Comparison of ENCODE assay signal across 18 cellular contexts in genomic region chr1:76162254-76162653, GRCh38.
DNase-seq lines count a peak whose midpoint lies in the region; ATAC-seq and FAIRE-seq lines count a peak whose summit lies in the region.
"Had no signal": no experiment of that assay in that cellular context is flagged by ENCODE, and none has a peak within 500 bp of the region (broad histone marks: within the 10 kb centered on the region; RNA-seq: fewer than 3 reads in every experiment).

No MANE protein-coding gene starts in this region.

- no peak overlapping the region for H3K27ac Mint-ChIP-seq in activated T-helper 17 cell treated with anti-CD3 and anti-CD28 coated beads, Interleukin-2, amount 50 U/mL, for 72 hours
- H3K27ac Mint-ChIP-seq: CD14-positive monocyte; CD4-positive, alpha-beta memory T cell had no signal

- no peaks in the 10 kb centered on the region for H3K79me2 ChIP-seq in Karpas-422 (ENCODE audit: low read length)

- no peaks in the 10 kb centered on the region for H3K4me1 Mint-ChIP-seq in activated T-helper 17 cell treated with anti-CD3 and anti-CD28 coated beads, Interleukin-2, amount 50 U/mL, for 72 hours
- H3K4me1 Mint-ChIP-seq: CD4-positive, alpha-beta memory T cell had no signal

- H3K9me3 Mint-ChIP-seq in activated T-helper 17 cell treated with anti-CD3 and anti-CD28 coated beads, Interleukin-2, amount 50 U/mL, for 72 hours, result no peaks in the 10 kb centered on the region
- H3K9me3 Mint-ChIP-seq: CD4-positive, alpha-beta memory T cell had no signal

- H3K27me3 ChIP-seq in Karpas-422 (ENCODE audit: low read length), result no peaks in the 10 kb centered on the region
- H3K27me3 ChIP-seq: BLaER1 had no signal

- H2AFZ ChIP-seq in Karpas-422 (ENCODE audit: low read length), result no peak overlapping the region
- H2AFZ ChIP-seq: GM23248 had no signal

- ATAC-seq in activated T-helper 17 cell treated with anti-CD3 and anti-CD28 coated beads, Interleukin-2, amount 50 U/mL, for 72 hours (replicated peaks), result no peak

- H3K4me1 ChIP-seq in Karpas-422 (ENCODE audit: low read length), result peaks cover 77% of the 10 kb centered on the region
- H3K4me1 ChIP-seq: BLaER1, HAP-1 had no signal

- no peaks in the 10 kb centered on the region for H3K27me3 Mint-ChIP-seq in activated T-helper 17 cell treated with anti-CD3 and anti-CD28 coated beads, Interleukin-2, amount 50 U/mL, for 72 hours
- H3K27me3 Mint-ChIP-seq: CD4-positive, alpha-beta memory T cell had no signal

- H3K9ac ChIP-seq in Karpas-422 (ENCODE audit: low read length), result peak overlapping the region; percentile 70
- H3K9ac ChIP-seq: BLaER1, GM23248 had no signal

- no peaks in the 10 kb centered on the region for H3K36me3 ChIP-seq in Karpas-422 (ENCODE audit: insufficient read depth, low read length)
- H3K36me3 ChIP-seq: BLaER1, HAP-1 had no signal

- H3K36me3 Mint-ChIP-seq in activated T-helper 17 cell treated with anti-CD3 and anti-CD28 coated beads, Interleukin-2, amount 50 U/mL, for 72 hours (ENCODE audit: low read depth), result no peaks in the 10 kb centered on the region
- H3K36me3 Mint-ChIP-seq: CD14-positive monocyte; CD4-positive, alpha-beta memory T cell had no signal

- H3K4me3 Mint-ChIP-seq in activated T-helper 17 cell treated with anti-CD3 and anti-CD28 coated beads, Interleukin-2, amount 50 U/mL, for 72 hours, result no peak overlapping the region
- H3K4me3 Mint-ChIP-seq: CD14-positive monocyte; CD4-positive, alpha-beta memory T cell had no signal

- no peaks in the 10 kb centered on the region for H3K9me2 ChIP-seq in Karpas-422 (replicated peaks; ENCODE audit: insufficient read depth, low read length)

- no peak for FAIRE-seq in RCC 7860 (lab: Jason Lieb, UNC)
- FAIRE-seq: GM12892, GM18507 had no signal

- H3K4me3 ChIP-seq in Karpas-422 (ENCODE audit: low read length), result peak overlapping the region; percentile 29
- H3K4me3 ChIP-seq: BLaER1, GM23248, HAP-1 had no signal

- no peaks in the 10 kb centered on the region for H4K20me1 ChIP-seq in Karpas-422 (ENCODE audit: insufficient read depth, low read depth, low read length)
- H4K20me1 ChIP-seq: BLaER1 had no signal

- H3K4me2 ChIP-seq in Karpas-422 (ENCODE audit: low read depth, low read length, poor library complexity, severe bottlenecking), result peak overlapping the region; percentile 66
- H3K4me2 ChIP-seq: BLaER1 had no signal

- no peaks in the 10 kb centered on the region; the same call in 1 of the 2 replicates for H3K9me3 ChIP-seq in Karpas-422 (ENCODE audit: low read length)
- H3K9me3 ChIP-seq: HAP-1 had no signal

- DNase-seq in DMS53 (lab: John Stamatoyannopoulos, UW), result peak; percentile 24
- no peak for DNase-seq in DMS53 treated with DMSO at 0.1 percent for 48 hours (lab: John Stamatoyannopoulos, UW; ENCODE audit: unreplicated experiment)
- peak; percentile 81 for DNase-seq in Karpas-422
- peak; percentile 67 to 92 for DNase-seq in NCI-H524 (lab: John Stamatoyannopoulos, UW)
- DNase-seq in dermis blood vessel endothelial cell, result peak; percentile 5
- no peak for DNase-seq in RCC 7860 (ENCODE audit: low spot score)
- no peak for DNase-seq in T-helper 1 cell
- DNase-seq: 8988T; CD4-positive, alpha-beta memory T cell; DMS79; GDM1; GM23248 had no signal

- H3K27ac ChIP-seq in Karpas-422 (ENCODE audit: low read length), result peak overlapping the region; percentile 100
- H3K27ac ChIP-seq: BLaER1, GM23248 had no signal

Comparison
In these comparisons a context has a peak if more than half of its experiments do, and no peak if none do; other contexts are left out.
1. DNase-seq: peak in DMS53 (single experiment), Karpas-422 (single experiment), NCI-H524 (2 of 2) and dermis blood vessel endothelial cell (single experiment); none in DMS53 treated with DMSO at 0.1 percent for 48 hours (single experiment), RCC 7860 (single experiment) and T-helper 1 cell (0 of 5).